Comparison of ENCODE assay signal across 1 cellular context in the genomic region with DNA sequence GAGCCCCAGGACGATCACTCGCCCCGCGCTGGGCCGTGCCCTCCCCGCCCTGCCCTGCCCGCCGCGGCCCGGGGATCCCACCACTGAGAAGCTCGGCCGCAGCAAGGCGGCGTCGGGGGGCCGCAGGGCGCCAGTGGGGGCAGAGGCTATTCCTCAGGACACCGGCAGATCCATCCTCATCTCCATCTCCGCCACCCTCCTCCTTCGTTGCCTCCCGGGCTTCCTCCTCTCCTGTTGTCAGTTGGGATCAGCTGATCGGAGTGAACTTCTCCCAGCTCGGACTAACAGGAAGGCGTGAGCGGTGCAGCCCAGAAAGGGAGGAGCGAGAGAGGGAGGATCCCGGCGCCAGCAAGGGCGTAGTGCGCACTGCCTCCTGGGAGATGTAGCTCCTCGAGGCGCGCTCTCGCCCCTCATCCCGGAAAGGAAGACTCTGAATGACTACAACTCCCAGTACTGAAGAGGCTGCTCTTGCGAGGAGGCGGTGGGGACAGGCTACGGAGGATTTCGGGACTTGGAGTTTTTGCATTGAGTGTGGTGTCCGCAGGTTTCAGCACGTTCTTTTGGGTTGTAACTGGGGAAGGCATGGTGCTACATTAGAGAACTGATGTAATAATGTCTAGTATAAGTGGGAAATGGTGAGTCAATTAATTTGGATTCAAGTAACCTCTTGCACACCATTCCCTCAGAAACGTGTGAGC.
A peak's percentile ranks its signal among the peaks of the same experiment; 100 is the strongest.
TF ChIP-seq lines count a peak whose summit lies in the region.

A gene with protein sequence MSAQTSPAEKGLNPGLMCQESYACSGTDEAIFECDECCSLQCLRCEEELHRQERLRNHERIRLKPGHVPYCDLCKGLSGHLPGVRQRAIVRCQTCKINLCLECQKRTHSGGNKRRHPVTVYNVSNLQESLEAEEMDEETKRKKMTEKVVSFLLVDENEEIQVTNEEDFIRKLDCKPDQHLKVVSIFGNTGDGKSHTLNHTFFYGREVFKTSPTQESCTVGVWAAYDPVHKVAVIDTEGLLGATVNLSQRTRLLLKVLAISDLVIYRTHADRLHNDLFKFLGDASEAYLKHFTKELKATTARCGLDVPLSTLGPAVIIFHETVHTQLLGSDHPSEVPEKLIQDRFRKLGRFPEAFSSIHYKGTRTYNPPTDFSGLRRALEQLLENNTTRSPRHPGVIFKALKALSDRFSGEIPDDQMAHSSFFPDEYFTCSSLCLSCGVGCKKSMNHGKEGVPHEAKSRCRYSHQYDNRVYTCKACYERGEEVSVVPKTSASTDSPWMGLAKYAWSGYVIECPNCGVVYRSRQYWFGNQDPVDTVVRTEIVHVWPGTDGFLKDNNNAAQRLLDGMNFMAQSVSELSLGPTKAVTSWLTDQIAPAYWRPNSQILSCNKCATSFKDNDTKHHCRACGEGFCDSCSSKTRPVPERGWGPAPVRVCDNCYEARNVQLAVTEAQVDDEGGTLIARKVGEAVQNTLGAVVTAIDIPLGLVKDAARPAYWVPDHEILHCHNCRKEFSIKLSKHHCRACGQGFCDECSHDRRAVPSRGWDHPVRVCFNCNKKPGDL (minus strand): TSS at position 262 of the 698 bp plus-strand sequence. CDS start 2,598 bp downstream, outside the sequence.

TF ChIP-seq in K562, 482 proteins besides CTCF, POLR2A, EP300 and RAD21 (continued from another document and continues in another):
- TF ChIP-seq, protein P1, sequence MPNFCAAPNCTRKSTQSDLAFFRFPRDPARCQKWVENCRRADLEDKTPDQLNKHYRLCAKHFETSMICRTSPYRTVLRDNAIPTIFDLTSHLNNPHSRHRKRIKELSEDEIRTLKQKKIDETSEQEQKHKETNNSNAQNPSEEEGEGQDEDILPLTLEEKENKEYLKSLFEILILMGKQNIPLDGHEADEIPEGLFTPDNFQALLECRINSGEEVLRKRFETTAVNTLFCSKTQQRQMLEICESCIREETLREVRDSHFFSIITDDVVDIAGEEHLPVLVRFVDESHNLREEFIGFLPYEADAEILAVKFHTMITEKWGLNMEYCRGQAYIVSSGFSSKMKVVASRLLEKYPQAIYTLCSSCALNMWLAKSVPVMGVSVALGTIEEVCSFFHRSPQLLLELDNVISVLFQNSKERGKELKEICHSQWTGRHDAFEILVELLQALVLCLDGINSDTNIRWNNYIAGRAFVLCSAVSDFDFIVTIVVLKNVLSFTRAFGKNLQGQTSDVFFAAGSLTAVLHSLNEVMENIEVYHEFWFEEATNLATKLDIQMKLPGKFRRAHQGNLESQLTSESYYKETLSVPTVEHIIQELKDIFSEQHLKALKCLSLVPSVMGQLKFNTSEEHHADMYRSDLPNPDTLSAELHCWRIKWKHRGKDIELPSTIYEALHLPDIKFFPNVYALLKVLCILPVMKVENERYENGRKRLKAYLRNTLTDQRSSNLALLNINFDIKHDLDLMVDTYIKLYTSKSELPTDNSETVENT (CRISPR knock-in tag; IDR thresholded peaks at IDR 0.05) = no peak
- peak; percentile 41; the same call in 1 of the 2 replicates for TF ChIP-seq JUND (IDR thresholded peaks at IDR 0.05; ENCODE audit: borderline replicate concordance, low read depth, low read length)
- TF ChIP-seq JUND (tag; IDR thresholded peaks at IDR 0.05; ENCODE audit: borderline replicate concordance, low read depth, low read length) = no peak; the same call in 2 of the 3 replicates
- no peak for TF ChIP-seq SOX6 (IDR thresholded peaks at IDR 0.05)
- 0 out of 2 replicates have a peak, but pooled peaks have one; percentile 64 for TF ChIP-seq ZNF311 (CRISPR knock-in tag; IDR thresholded peaks at IDR 0.05)
- TF ChIP-seq ETV5 (CRISPR knock-in tag; IDR thresholded peaks at IDR 0.05; ENCODE audit: low read depth) = no peak
- peak; percentile 97 to 99 for TF ChIP-seq SIX5 (IDR thresholded peaks at IDR 0.05; ENCODE audit: borderline replicate concordance in 1 of 2, insufficient read depth in 1 of 2, low read depth in 1 of 2, low read length in 2 of 2)
- TF ChIP-seq CXXC5 (CRISPR knock-in tag; IDR thresholded peaks at IDR 0.05) = peak; percentile 89
- TF ChIP-seq, protein P2, sequence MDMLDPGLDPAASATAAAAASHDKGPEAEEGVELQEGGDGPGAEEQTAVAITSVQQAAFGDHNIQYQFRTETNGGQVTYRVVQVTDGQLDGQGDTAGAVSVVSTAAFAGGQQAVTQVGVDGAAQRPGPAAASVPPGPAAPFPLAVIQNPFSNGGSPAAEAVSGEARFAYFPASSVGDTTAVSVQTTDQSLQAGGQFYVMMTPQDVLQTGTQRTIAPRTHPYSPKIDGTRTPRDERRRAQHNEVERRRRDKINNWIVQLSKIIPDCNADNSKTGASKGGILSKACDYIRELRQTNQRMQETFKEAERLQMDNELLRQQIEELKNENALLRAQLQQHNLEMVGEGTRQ (CRISPR knock-in tag; IDR thresholded peaks at IDR 0.05) = peak; percentile 71
- peak; percentile 53 for TF ChIP-seq ZNF239 (CRISPR knock-in tag; IDR thresholded peaks at IDR 0.05)
- peak; percentile 53 for TF ChIP-seq MYC (IDR thresholded peaks at IDR 0.05; ENCODE audit: low read depth, low read length)
- no peak for TF ChIP-seq MYC (CRISPR knock-in tag; IDR thresholded peaks at IDR 0.05; ENCODE audit: borderline replicate concordance, low read depth)
- peak; percentile 97 for TF ChIP-seq ZNF143 (CRISPR knock-in tag; IDR thresholded peaks at IDR 0.05)
- TF ChIP-seq MXI1 (IDR thresholded peaks at IDR 0.05; ENCODE audit: low read depth, low read length) = peak; percentile 67; the same call in 1 of the 2 replicates
- TF ChIP-seq, protein P3, sequence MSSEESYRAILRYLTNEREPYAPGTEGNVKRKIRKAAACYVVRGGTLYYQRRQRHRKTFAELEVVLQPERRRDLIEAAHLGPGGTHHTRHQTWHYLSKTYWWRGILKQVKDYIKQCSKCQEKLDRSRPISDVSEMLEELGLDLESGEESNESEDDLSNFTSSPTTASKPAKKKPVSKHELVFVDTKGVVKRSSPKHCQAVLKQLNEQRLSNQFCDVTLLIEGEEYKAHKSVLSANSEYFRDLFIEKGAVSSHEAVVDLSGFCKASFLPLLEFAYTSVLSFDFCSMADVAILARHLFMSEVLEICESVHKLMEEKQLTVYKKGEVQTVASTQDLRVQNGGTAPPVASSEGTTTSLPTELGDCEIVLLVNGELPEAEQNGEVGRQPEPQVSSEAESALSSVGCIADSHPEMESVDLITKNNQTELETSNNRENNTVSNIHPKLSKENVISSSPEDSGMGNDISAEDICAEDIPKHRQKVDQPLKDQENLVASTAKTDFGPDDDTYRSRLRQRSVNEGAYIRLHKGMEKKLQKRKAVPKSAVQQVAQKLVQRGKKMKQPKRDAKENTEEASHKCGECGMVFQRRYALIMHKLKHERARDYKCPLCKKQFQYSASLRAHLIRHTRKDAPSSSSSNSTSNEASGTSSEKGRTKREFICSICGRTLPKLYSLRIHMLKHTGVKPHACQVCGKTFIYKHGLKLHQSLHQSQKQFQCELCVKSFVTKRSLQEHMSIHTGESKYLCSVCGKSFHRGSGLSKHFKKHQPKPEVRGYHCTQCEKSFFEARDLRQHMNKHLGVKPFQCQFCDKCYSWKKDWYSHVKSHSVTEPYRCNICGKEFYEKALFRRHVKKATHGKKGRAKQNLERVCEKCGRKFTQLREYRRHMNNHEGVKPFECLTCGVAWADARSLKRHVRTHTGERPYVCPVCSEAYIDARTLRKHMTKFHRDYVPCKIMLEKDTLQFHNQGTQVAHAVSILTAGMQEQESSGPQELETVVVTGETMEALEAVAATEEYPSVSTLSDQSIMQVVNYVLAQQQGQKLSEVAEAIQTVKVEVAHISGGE (CRISPR knock-in tag; IDR thresholded peaks at IDR 0.05) = peak in 1 of 3 experiments; percentile 68; a peak in 1 of 6 replicates
- TF ChIP-seq, protein P4, sequence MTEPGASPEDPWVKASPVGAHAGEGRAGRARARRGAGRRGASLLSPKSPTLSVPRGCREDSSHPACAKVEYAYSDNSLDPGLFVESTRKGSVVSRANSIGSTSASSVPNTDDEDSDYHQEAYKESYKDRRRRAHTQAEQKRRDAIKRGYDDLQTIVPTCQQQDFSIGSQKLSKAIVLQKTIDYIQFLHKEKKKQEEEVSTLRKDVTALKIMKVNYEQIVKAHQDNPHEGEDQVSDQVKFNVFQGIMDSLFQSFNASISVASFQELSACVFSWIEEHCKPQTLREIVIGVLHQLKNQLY (CRISPR knock-in tag; conservative IDR thresholded peaks at IDR 0.05) = no peak
- TF ChIP-seq CBX5 (IDR thresholded peaks at IDR 0.05; ENCODE audit: borderline replicate concordance, low read depth) = no peak
- peak; percentile 60; the same call in 1 of the 2 replicates for TF ChIP-seq HDAC2 (IDR thresholded peaks at IDR 0.05)
- no peak for TF ChIP-seq JUNB (CRISPR knock-in tag; conservative IDR thresholded peaks at IDR 0.05)
- peak; percentile 90 to 98 for TF ChIP-seq SIN3A (IDR thresholded peaks at IDR 0.05; ENCODE audit: borderline replicate concordance in 2 of 2, control insufficient read depth in 1 of 2, low read depth in 2 of 2, low read length in 2 of 2)
- no peak for TF ChIP-seq ZFPM2 (CRISPR knock-in tag; IDR thresholded peaks at IDR 0.05)
- TF ChIP-seq, protein P5, sequence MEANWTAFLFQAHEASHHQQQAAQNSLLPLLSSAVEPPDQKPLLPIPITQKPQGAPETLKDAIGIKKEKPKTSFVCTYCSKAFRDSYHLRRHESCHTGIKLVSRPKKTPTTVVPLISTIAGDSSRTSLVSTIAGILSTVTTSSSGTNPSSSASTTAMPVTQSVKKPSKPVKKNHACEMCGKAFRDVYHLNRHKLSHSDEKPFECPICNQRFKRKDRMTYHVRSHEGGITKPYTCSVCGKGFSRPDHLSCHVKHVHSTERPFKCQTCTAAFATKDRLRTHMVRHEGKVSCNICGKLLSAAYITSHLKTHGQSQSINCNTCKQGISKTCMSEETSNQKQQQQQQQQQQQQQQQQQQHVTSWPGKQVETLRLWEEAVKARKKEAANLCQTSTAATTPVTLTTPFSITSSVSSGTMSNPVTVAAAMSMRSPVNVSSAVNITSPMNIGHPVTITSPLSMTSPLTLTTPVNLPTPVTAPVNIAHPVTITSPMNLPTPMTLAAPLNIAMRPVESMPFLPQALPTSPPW (CRISPR knock-in tag; IDR thresholded peaks at IDR 0.05) = peak; percentile 92
- no peak for TF ChIP-seq MTA2 (IDR thresholded peaks at IDR 0.05; ENCODE audit: low read depth)
- peak in 1 of 2 experiments; percentile 79; a peak in 2 of 4 replicates for TF ChIP-seq TEAD1 (CRISPR knock-in tag; IDR thresholded peaks at IDR 0.05)
- 0 out of 2 replicates have a peak, but pooled peaks have one; percentile 63 for TF ChIP-seq XRCC5 (IDR thresholded peaks at IDR 0.05; ENCODE audit: low read depth, low read length)
- TF ChIP-seq TAF1 (IDR thresholded peaks at IDR 0.05; ENCODE audit: control insufficient read depth, extremely low read depth, insufficient read depth, low read length, severe bottlenecking) = peak; percentile 39
- TF ChIP-seq CEBPG (CRISPR knock-in tag; IDR thresholded peaks at IDR 0.05) = no peak
- TF ChIP-seq CEBPG (tag; conservative IDR thresholded peaks at IDR 0.05 in 1 of 2, IDR thresholded peaks at IDR 0.05 in 1 of 2) = peak in 1 of 2 experiments; percentile 68; a peak in 2 of 4 replicates
- TF ChIP-seq, protein P6, sequence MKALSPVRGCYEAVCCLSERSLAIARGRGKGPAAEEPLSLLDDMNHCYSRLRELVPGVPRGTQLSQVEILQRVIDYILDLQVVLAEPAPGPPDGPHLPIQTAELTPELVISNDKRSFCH (CRISPR knock-in tag; IDR thresholded peaks at IDR 0.05) = no peak
- TF ChIP-seq, protein P6 (tag; IDR thresholded peaks at IDR 0.05) = 0 out of 2 replicates have a peak, but pooled peaks have one; percentile 16
- TF ChIP-seq RAD51 (IDR thresholded peaks at IDR 0.05; ENCODE audit: borderline replicate concordance, low read depth) = peak; percentile 65
- TF ChIP-seq ASH1L (IDR thresholded peaks at IDR 0.05; ENCODE audit: borderline replicate concordance, low read depth, partially characterized antibody) = peak; percentile 70
- TF ChIP-seq, protein P7, sequence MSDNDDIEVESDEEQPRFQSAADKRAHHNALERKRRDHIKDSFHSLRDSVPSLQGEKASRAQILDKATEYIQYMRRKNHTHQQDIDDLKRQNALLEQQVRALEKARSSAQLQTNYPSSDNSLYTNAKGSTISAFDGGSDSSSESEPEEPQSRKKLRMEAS (CRISPR knock-in tag; IDR thresholded peaks at IDR 0.05) = peak; percentile 70
- TF ChIP-seq, protein P8, sequence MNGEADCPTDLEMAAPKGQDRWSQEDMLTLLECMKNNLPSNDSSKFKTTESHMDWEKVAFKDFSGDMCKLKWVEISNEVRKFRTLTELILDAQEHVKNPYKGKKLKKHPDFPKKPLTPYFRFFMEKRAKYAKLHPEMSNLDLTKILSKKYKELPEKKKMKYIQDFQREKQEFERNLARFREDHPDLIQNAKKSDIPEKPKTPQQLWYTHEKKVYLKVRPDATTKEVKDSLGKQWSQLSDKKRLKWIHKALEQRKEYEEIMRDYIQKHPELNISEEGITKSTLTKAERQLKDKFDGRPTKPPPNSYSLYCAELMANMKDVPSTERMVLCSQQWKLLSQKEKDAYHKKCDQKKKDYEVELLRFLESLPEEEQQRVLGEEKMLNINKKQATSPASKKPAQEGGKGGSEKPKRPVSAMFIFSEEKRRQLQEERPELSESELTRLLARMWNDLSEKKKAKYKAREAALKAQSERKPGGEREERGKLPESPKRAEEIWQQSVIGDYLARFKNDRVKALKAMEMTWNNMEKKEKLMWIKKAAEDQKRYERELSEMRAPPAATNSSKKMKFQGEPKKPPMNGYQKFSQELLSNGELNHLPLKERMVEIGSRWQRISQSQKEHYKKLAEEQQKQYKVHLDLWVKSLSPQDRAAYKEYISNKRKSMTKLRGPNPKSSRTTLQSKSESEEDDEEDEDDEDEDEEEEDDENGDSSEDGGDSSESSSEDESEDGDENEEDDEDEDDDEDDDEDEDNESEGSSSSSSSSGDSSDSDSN (IDR thresholded peaks at IDR 0.05; ENCODE audit: borderline replicate concordance in 1 of 2, low read depth in 2 of 2, low read length in 2 of 2) = 0 out of 4 replicates have a peak, but pooled peaks of 1 of the 2 experiments have one; percentile 47
- TF ChIP-seq ZNF134 (CRISPR knock-in tag; conservative IDR thresholded peaks at IDR 0.05) = 0 out of 2 replicates have a peak, but pooled peaks have one; percentile 20
- peak; percentile 80 for TF ChIP-seq NR2C1 (IDR thresholded peaks at IDR 0.05)
- peak; percentile 93 for TF ChIP-seq NR2C1 (tag; IDR thresholded peaks at IDR 0.05)
- no peak for TF ChIP-seq HIVEP1 (CRISPR knock-in tag; IDR thresholded peaks at IDR 0.05)
- TF ChIP-seq, protein P9, sequence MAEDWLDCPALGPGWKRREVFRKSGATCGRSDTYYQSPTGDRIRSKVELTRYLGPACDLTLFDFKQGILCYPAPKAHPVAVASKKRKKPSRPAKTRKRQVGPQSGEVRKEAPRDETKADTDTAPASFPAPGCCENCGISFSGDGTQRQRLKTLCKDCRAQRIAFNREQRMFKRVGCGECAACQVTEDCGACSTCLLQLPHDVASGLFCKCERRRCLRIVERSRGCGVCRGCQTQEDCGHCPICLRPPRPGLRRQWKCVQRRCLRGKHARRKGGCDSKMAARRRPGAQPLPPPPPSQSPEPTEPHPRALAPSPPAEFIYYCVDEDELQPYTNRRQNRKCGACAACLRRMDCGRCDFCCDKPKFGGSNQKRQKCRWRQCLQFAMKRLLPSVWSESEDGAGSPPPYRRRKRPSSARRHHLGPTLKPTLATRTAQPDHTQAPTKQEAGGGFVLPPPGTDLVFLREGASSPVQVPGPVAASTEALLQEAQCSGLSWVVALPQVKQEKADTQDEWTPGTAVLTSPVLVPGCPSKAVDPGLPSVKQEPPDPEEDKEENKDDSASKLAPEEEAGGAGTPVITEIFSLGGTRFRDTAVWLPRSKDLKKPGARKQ (CRISPR knock-in tag; IDR thresholded peaks at IDR 0.05) = no peak
- TF ChIP-seq, protein P10, sequence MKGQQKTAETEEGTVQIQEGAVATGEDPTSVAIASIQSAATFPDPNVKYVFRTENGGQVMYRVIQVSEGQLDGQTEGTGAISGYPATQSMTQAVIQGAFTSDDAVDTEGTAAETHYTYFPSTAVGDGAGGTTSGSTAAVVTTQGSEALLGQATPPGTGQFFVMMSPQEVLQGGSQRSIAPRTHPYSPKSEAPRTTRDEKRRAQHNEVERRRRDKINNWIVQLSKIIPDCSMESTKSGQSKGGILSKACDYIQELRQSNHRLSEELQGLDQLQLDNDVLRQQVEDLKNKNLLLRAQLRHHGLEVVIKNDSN (CRISPR knock-in tag; IDR thresholded peaks at IDR 0.05) = peak; percentile 69
